1 cellular context compared by ENCODE assay signal in genomic region chr5:157535042-157535865, GRCh38.
TF ChIP-seq lines count a peak whose summit lies in the region.

No MANE protein-coding gene starts in this region.

TF ChIP-seq in K562, 482 proteins besides CTCF, POLR2A, EP300 and RAD21 (continued from another document and continues in another):
- TF ChIP-seq, protein P1, sequence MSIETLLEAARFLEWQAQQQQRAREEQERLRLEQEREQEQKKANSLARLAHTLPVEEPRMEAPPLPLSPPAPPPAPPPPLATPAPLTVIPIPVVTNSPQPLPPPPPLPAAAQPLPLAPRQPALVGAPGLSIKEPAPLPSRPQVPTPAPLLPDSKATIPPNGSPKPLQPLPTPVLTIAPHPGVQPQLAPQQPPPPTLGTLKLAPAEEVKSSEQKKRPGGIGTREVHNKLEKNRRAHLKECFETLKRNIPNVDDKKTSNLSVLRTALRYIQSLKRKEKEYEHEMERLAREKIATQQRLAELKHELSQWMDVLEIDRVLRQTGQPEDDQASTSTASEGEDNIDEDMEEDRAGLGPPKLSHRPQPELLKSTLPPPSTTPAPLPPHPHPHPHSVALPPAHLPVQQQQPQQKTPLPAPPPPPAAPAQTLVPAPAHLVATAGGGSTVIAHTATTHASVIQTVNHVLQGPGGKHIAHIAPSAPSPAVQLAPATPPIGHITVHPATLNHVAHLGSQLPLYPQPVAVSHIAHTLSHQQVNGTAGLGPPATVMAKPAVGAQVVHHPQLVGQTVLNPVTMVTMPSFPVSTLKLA (conservative IDR thresholded peaks at IDR 0.05): no peak
- TF ChIP-seq MCM5 (IDR thresholded peaks at IDR 0.05; ENCODE audit: low read depth) (no peak), PHB (CRISPR knock-in tag; IDR thresholded peaks at IDR 0.05) (no peak), PCBP1 (IDR thresholded peaks at IDR 0.05; ENCODE audit: low read depth, low read length, poor library complexity, severe bottlenecking) (no peak), PKNOX1 (IDR thresholded peaks at IDR 0.05) (peak; percentile 74), ZNF764 (CRISPR knock-in tag; IDR thresholded peaks at IDR 0.05; ENCODE audit: low read depth) (no peak), FOS (IDR thresholded peaks at IDR 0.05; ENCODE audit: extremely low read depth, insufficient read length) (no peak), MAZ (CRISPR knock-in tag; conservative IDR thresholded peaks at IDR 0.05 in 1 of 2, IDR thresholded peaks at IDR 0.05 in 1 of 2) (peak in 1 of 2 experiments; percentile 25; a peak in 1 of 4 replicates), KDM5B (IDR thresholded peaks at IDR 0.05; ENCODE audit: insufficient replicate concordance, low read depth, low read length) (no peak), NCOA4 (IDR thresholded peaks at IDR 0.05; ENCODE audit: partially characterized antibody) (no peak), DACH1 (IDR thresholded peaks at IDR 0.05; ENCODE audit: partially characterized antibody) (no peak), ZNF354B (CRISPR knock-in tag; IDR thresholded peaks at IDR 0.05) (no peak), ARID4B (CRISPR knock-in tag; IDR thresholded peaks at IDR 0.05) (no peak), VEZF1 (CRISPR knock-in tag; IDR thresholded peaks at IDR 0.05) (no peak; the same call in 1 of the 2 replicates), NR2C1 (IDR thresholded peaks at IDR 0.05) (no peak), NR2C1 (tag; IDR thresholded peaks at IDR 0.05) (peak; percentile 78), ATF6 (CRISPR knock-in tag; IDR thresholded peaks at IDR 0.05) (no peak), HDAC6 (IDR thresholded peaks at IDR 0.05; ENCODE audit: low read depth, low read length) (no peak), ZNF232 (CRISPR knock-in tag; IDR thresholded peaks at IDR 0.05) (no peak), YBX1 (IDR thresholded peaks at IDR 0.05) (no peak), HSF4 (CRISPR knock-in tag; IDR thresholded peaks at IDR 0.05; ENCODE audit: borderline replicate concordance) (no peak), RCOR1 (IDR thresholded peaks at IDR 0.05; ENCODE audit: borderline replicate concordance in 1 of 2, low read depth in 2 of 2, low read length in 2 of 2) (peak in 1 of 2 experiments; percentile 80; a peak in 1 of 4 replicates), JUNB (CRISPR knock-in tag; conservative IDR thresholded peaks at IDR 0.05) (no peak), MBD2 (IDR thresholded peaks at IDR 0.05; ENCODE audit: borderline replicate concordance, low read depth) (no peak), TCFL5 (CRISPR knock-in tag; conservative IDR thresholded peaks at IDR 0.05) (no peak), ZNF436 (CRISPR knock-in tag; IDR thresholded peaks at IDR 0.05) (no peak), HEY1 (CRISPR knock-in tag; IDR thresholded peaks at IDR 0.05; ENCODE audit: borderline replicate concordance) (no peak), TCF7L2 (IDR thresholded peaks at IDR 0.05; ENCODE audit: low read depth, low read length) (no peak), ERF (CRISPR knock-in tag; IDR thresholded peaks at IDR 0.05) (no peak), ZNF174 (CRISPR knock-in tag; IDR thresholded peaks at IDR 0.05) (no peak), KLF16 (IDR thresholded peaks at IDR 0.05) (no peak), STAT5B (CRISPR knock-in tag; IDR thresholded peaks at IDR 0.05) (no peak), CBX2 (IDR thresholded peaks at IDR 0.05; ENCODE audit: insufficient read depth, low read length, poor library complexity, severe bottlenecking) (no peak), ELF1 (tag; IDR thresholded peaks at IDR 0.05) (no peak), HIVEP1 (CRISPR knock-in tag; IDR thresholded peaks at IDR 0.05) (no peak), ZNF695 (CRISPR knock-in tag; IDR thresholded peaks at IDR 0.05) (no peak), ETV5 (CRISPR knock-in tag; IDR thresholded peaks at IDR 0.05; ENCODE audit: low read depth) (no peak), JUN (IDR thresholded peaks at IDR 0.05; ENCODE audit: borderline replicate concordance, low read depth, low read length) (no peak; the same call in 1 of the 2 replicates), JUN (CRISPR knock-in tag; IDR thresholded peaks at IDR 0.05; ENCODE audit: borderline replicate concordance) (no peak), NONO (IDR thresholded peaks at IDR 0.05; ENCODE audit: low read depth in 2 of 2, low read length in 1 of 2) (no peak), TSHZ1 (CRISPR knock-in tag; IDR thresholded peaks at IDR 0.05) (no peak)
- TF ChIP-seq, protein P2, sequence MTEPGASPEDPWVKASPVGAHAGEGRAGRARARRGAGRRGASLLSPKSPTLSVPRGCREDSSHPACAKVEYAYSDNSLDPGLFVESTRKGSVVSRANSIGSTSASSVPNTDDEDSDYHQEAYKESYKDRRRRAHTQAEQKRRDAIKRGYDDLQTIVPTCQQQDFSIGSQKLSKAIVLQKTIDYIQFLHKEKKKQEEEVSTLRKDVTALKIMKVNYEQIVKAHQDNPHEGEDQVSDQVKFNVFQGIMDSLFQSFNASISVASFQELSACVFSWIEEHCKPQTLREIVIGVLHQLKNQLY (CRISPR knock-in tag; conservative IDR thresholded peaks at IDR 0.05): no peak
- TF ChIP-seq, protein P3, sequence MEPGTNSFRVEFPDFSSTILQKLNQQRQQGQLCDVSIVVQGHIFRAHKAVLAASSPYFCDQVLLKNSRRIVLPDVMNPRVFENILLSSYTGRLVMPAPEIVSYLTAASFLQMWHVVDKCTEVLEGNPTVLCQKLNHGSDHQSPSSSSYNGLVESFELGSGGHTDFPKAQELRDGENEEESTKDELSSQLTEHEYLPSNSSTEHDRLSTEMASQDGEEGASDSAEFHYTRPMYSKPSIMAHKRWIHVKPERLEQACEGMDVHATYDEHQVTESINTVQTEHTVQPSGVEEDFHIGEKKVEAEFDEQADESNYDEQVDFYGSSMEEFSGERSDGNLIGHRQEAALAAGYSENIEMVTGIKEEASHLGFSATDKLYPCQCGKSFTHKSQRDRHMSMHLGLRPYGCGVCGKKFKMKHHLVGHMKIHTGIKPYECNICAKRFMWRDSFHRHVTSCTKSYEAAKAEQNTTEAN (CRISPR knock-in tag; IDR thresholded peaks at IDR 0.05): no peak
- TF ChIP-seq, protein P4, sequence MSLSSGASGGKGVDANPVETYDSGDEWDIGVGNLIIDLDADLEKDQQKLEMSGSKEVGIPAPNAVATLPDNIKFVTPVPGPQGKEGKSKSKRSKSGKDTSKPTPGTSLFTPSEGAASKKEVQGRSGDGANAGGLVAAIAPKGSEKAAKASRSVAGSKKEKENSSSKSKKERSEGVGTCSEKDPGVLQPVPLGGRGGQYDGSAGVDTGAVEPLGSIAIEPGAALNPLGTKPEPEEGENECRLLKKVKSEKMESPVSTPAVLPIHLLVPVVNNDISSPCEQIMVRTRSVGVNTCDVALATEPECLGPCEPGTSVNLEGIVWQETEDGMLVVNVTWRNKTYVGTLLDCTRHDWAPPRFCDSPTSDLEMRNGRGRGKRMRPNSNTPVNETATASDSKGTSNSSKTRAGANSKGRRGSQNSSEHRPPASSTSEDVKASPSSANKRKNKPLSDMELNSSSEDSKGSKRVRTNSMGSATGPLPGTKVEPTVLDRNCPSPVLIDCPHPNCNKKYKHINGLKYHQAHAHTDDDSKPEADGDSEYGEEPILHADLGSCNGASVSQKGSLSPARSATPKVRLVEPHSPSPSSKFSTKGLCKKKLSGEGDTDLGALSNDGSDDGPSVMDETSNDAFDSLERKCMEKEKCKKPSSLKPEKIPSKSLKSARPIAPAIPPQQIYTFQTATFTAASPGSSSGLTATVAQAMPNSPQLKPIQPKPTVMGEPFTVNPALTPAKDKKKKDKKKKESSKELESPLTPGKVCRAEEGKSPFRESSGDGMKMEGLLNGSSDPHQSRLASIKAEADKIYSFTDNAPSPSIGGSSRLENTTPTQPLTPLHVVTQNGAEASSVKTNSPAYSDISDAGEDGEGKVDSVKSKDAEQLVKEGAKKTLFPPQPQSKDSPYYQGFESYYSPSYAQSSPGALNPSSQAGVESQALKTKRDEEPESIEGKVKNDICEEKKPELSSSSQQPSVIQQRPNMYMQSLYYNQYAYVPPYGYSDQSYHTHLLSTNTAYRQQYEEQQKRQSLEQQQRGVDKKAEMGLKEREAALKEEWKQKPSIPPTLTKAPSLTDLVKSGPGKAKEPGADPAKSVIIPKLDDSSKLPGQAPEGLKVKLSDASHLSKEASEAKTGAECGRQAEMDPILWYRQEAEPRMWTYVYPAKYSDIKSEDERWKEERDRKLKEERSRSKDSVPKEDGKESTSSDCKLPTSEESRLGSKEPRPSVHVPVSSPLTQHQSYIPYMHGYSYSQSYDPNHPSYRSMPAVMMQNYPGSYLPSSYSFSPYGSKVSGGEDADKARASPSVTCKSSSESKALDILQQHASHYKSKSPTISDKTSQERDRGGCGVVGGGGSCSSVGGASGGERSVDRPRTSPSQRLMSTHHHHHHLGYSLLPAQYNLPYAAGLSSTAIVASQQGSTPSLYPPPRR (CRISPR knock-in tag; IDR thresholded peaks at IDR 0.05; ENCODE audit: borderline replicate concordance): no peak
